Comparison of ENCODE assay signal across 26 cellular contexts in genomic region chrX:2284601-2285000, GRCh38.
"Had no signal": no experiment of that assay in that cellular context is flagged by ENCODE, and none has a peak within 500 bp of the region (broad histone marks: within the 10 kb centered on the region; RNA-seq: fewer than 3 reads in every experiment).

No MANE protein-coding gene starts in this region.

- H3K27me3 ChIP-seq: cardiac muscle cell, dorsolateral prefrontal cortex, esophagus squamous epithelium, foreskin keratinocyte, neural progenitor cell, ovary, stomach, suprapubic skin, tibial nerve had no signal

- DNase-seq: activated CD4-positive, alpha-beta memory T cell treated with anti-CD3 and anti-CD28 coated beads, Interleukin-2, amount 10 ng/mL, durations not matched to agents 7 days and 5 days; activated CD4-positive, alpha-beta T cell treated with anti-CD3 and anti-CD28 coated beads, Interleukin-2, amount 10 ng/mL, durations not matched to agents 24 days and 14 days; activated effector memory CD4-positive, alpha-beta T cell treated with Interleukin-2 at 50 U/mL for 16 hours; activated naive CD4-positive, alpha-beta T cell treated with anti-CD3 and anti-CD28 coated beads, Interleukin-2, amount 10 ng/mL, durations not matched to agents 7 days and 5 days; activated T-cell treated with anti-CD3 and anti-CD28 coated beads, Interleukin-2, amount 50 U/mL, for 72 hours; amygdala; dorsolateral prefrontal cortex; effector memory CD8-positive, alpha-beta T cell; esophagus squamous epithelium; foreskin keratinocyte; hippocampal formation; naive thymus-derived CD8-positive, alpha-beta T cell; ovary; stimulated activated CD4-positive, alpha-beta T cell treated with anti-CD3 and anti-CD28 coated beads, Interleukin-15, amount 100 ng/mL, for 24 hours; stomach had no signal

- H3K9me3 Mint-ChIP-seq: effector memory CD8-positive, alpha-beta T cell; naive thymus-derived CD8-positive, alpha-beta T cell; stimulated activated memory B cell treated with anti-CD40 and anti-IgM and Interleukin-4, amounts not matched to agents 10 μg/mL and 1 μg/mL and 100 μg/mL, for 72 hours had no signal

- H3K27ac ChIP-seq: cardiac muscle cell, dorsolateral prefrontal cortex, esophagus squamous epithelium, foreskin keratinocyte, neural progenitor cell, ovary, stomach, suprapubic skin, tibial nerve, VCaP had no signal

- H3K4me1 Mint-ChIP-seq: activated CD4-positive, alpha-beta memory T cell treated with anti-CD3 and anti-CD28 coated beads, Interleukin-2, amount 10 ng/mL, durations not matched to agents 7 days and 5 days; activated naive CD4-positive, alpha-beta T cell treated with anti-CD3 and anti-CD28 coated beads, Interleukin-2, amount 10 ng/mL, durations not matched to agents 7 days and 5 days had no signal

- H3K4me1 ChIP-seq: esophagus squamous epithelium, foreskin keratinocyte, neural progenitor cell, stomach, suprapubic skin, tibial nerve had no signal

- ATAC-seq: activated CD4-positive, CD25-positive, alpha-beta regulatory T cell treated with anti-CD3 and anti-CD28 coated beads, Interleukin-2, amount 50 U/mL, for 24 hours; activated T-cell treated with anti-CD3 and anti-CD28 coated beads, Interleukin-2, amount 50 U/mL, for 72 hours; effector memory CD8-positive, alpha-beta T cell; foreskin keratinocyte; naive thymus-derived CD8-positive, alpha-beta T cell; sciatic nerve; SK-N-SH treated with all-trans-retinoic acid at 6 μM for 48 hours; stimulated activated memory B cell treated with anti-CD40 and anti-IgM and Interleukin-4, amounts not matched to agents 10 μg/mL and 1 μg/mL and 100 μg/mL, for 72 hours had no signal

- H3K9me3 ChIP-seq: esophagus squamous epithelium, ovary, stomach, suprapubic skin, tibial nerve had no signal

- H3K27me3 Mint-ChIP-seq: activated CD4-positive, alpha-beta memory T cell treated with anti-CD3 and anti-CD28 coated beads, Interleukin-2, amount 10 ng/mL, durations not matched to agents 7 days and 5 days; activated CD4-positive, alpha-beta T cell treated with anti-CD3 and anti-CD28 coated beads, Interleukin-2, amount 10 ng/mL, durations not matched to agents 24 days and 14 days; activated naive CD4-positive, alpha-beta T cell treated with anti-CD3 and anti-CD28 coated beads, Interleukin-2, amount 10 ng/mL, durations not matched to agents 7 days and 5 days; effector memory CD8-positive, alpha-beta T cell; naive thymus-derived CD8-positive, alpha-beta T cell; stimulated activated memory B cell treated with anti-CD40 and anti-IgM and Interleukin-4, amounts not matched to agents 10 μg/mL and 1 μg/mL and 100 μg/mL, for 72 hours had no signal

- H3K9ac ChIP-seq: neural progenitor cell had no signal

- H3K4me3 ChIP-seq: cardiac muscle cell, dorsolateral prefrontal cortex, esophagus squamous epithelium, lung, neural progenitor cell, ovary, smooth muscle cell, stomach, suprapubic skin, tibial nerve had no signal

- H3K27ac Mint-ChIP-seq: activated CD4-positive, alpha-beta memory T cell treated with anti-CD3 and anti-CD28 coated beads, Interleukin-2, amount 10 ng/mL, durations not matched to agents 7 days and 5 days; activated CD4-positive, alpha-beta T cell treated with anti-CD3 and anti-CD28 coated beads, Interleukin-2, amount 10 ng/mL, durations not matched to agents 24 days and 14 days; activated naive CD4-positive, alpha-beta T cell treated with anti-CD3 and anti-CD28 coated beads, Interleukin-2, amount 10 ng/mL, durations not matched to agents 7 days and 5 days; activated T-cell treated with anti-CD3 and anti-CD28 coated beads, Interleukin-2, amount 50 U/mL, for 72 hours; effector memory CD8-positive, alpha-beta T cell; naive thymus-derived CD8-positive, alpha-beta T cell; neural progenitor cell; stimulated activated memory B cell treated with anti-CD40 and anti-IgM and Interleukin-4, amounts not matched to agents 10 μg/mL and 1 μg/mL and 100 μg/mL, for 72 hours had no signal

- H3K4me3 Mint-ChIP-seq: activated CD4-positive, alpha-beta memory T cell treated with anti-CD3 and anti-CD28 coated beads, Interleukin-2, amount 10 ng/mL, durations not matched to agents 7 days and 5 days; activated CD4-positive, alpha-beta T cell treated with anti-CD3 and anti-CD28 coated beads, Interleukin-2, amount 10 ng/mL, durations not matched to agents 24 days and 14 days; activated naive CD4-positive, alpha-beta T cell treated with anti-CD3 and anti-CD28 coated beads, Interleukin-2, amount 10 ng/mL, durations not matched to agents 7 days and 5 days; activated T-cell treated with anti-CD3 and anti-CD28 coated beads, Interleukin-2, amount 50 U/mL, for 72 hours; effector memory CD8-positive, alpha-beta T cell; naive thymus-derived CD8-positive, alpha-beta T cell; neural progenitor cell; stimulated activated memory B cell treated with anti-CD40 and anti-IgM and Interleukin-4, amounts not matched to agents 10 μg/mL and 1 μg/mL and 100 μg/mL, for 72 hours had no signal

- H3K36me3 ChIP-seq: cardiac muscle cell, ovary had no signal
